15 cellular contexts compared by ENCODE assay signal in genomic region chr17:57971572-57971971, GRCh38.
"Had no signal": no experiment of that assay in that cellular context is flagged by ENCODE, and none has a peak within 500 bp of the region (broad histone marks: within the 10 kb centered on the region; RNA-seq: fewer than 3 reads in every experiment).

No MANE protein-coding gene starts in this region.

- H3K27me3 ChIP-seq: pancreas, tibial nerve had no signal

- H3K9me3 ChIP-seq: pancreas, tibial nerve had no signal

- ATAC-seq: activated T-helper 17 cell treated with anti-CD3 and anti-CD28 coated beads, Interleukin-2, amount 50 U/mL, for 72 hours; effector memory CD8-positive, alpha-beta T cell had no signal

- DNase-seq: activated CD4-positive, alpha-beta T cell treated with anti-CD3 and anti-CD28 coated beads for 4 hours; activated naive CD4-positive, alpha-beta T cell treated with anti-CD3 and anti-CD28 coated beads for 36 hours; activated T-cell treated with anti-CD3 and anti-CD28 coated beads for 4 hours; caudate nucleus; effector memory CD8-positive, alpha-beta T cell; erythroblast; glutamatergic neuron; mesendoderm; pancreas; right cardiac atrium; SW 1271 had no signal

- H3K4me3 ChIP-seq: coronary artery, pancreas, smooth muscle cell, tibial nerve had no signal

- H3K4me2 ChIP-seq: smooth muscle cell had no signal

- H3K27ac ChIP-seq: coronary artery, pancreas, tibial nerve had no signal
